In genomic region chr12:6608592-6609311, GRCh38 we compare ENCODE assay signal across 8 cellular contexts. TPM values are rescaled to one million over a fixed set of nuclear protein-coding genes. Genes with fewer than 3 reads are reported as not detected.
DNase-seq lines count a peak whose midpoint lies in the region; ATAC-seq, FAIRE-seq and TF ChIP-seq lines count a peak whose summit lies in the region.

No MANE protein-coding gene starts in this region.

- H3K27ac Mint-ChIP-seq in naive thymus-derived CD8-positive, alpha-beta T cell = no peak overlapping the region
- H3K27ac Mint-ChIP-seq in immature natural killer cell = no peak overlapping the region

- TF ChIP-seq CTCF in ascending aorta (IDR thresholded peaks at IDR 0.05) = no peak

- no peak for TF ChIP-seq RAD21 in Ishikawa (IDR thresholded peaks at IDR 0.05; ENCODE audit: low read depth)

- peak overlapping the region; percentile 73 to 99 for H3K27ac ChIP-seq in ascending aorta

- no peaks in the 10 kb centered on the region for H3K27me3 ChIP-seq in ascending aorta

- POLR2A ChIA-PET in naive thymus-derived CD8-positive, alpha-beta T cell (lab: Charles Lee) = interaction anchor here (0.6 to 1.9 kb wide), 9 partner anchors 12 to 279 kb away, joined by 3 to 15 read pairs (median 4); partner anchors contain the start of genes ACRBP, NOP2, SPSB2 and ZNF384

- no peaks in the 10 kb centered on the region for H3K27me3 Mint-ChIP-seq in naive thymus-derived CD8-positive, alpha-beta T cell
- peaks cover 6 to 19% (median 16%) of the 10 kb centered on the region in 3 donors for H3K27me3 Mint-ChIP-seq in immature natural killer cell (ENCODE audit: low read depth in 3 of 3)

- peaks cover 25 to 32% of the 10 kb centered on the region in 2 donors for H3K4me1 ChIP-seq in ascending aorta

- intact Hi-C loops in ascending aorta (cut with DNase I) = loop anchor here (5.0 kb wide), 2 partner anchors 219 to 244 kb away; partner anchors contain the start of genes CDCA3, P3H3 and USP5

- peak; percentile 12 to 18 for DNase-seq in AML-193 (lab: John Stamatoyannopoulos, UW)
- DNase-seq in ascending aorta (ENCODE audit: low spot score in 2 of 2) = no peak
- peak in 7 of 10 donors; percentile 14 to 73 (median 43) for DNase-seq in naive thymus-derived CD8-positive, alpha-beta T cell
- no peak for DNase-seq in activated gamma-delta T cell treated with Interleukin-2 at 50 U/mL for 16 hours
- no peak for DNase-seq in frontal cortex (ENCODE audit: low spot score in 2 of 2)
- no peak for DNase-seq in ACHN
- no peak for DNase-seq in immature natural killer cell

- peak; percentile 6 to 8 for ATAC-seq in naive thymus-derived CD8-positive, alpha-beta T cell

- in situ Hi-C loops in ACHN (cut with HindIII; ENCODE audit: low pct_ligation_motif_present, low pct_unique_long_range_greater_than_20kb, low sequenced_read_pairs) = no loop called here

- H3K36me3 ChIP-seq in ascending aorta = no peaks in the 10 kb centered on the region

- no peak overlapping the region for H3K4me3 ChIP-seq in ascending aorta

- no peaks in the 10 kb centered on the region for H3K36me3 Mint-ChIP-seq in naive thymus-derived CD8-positive, alpha-beta T cell
- no peaks in the 10 kb centered on the region for H3K36me3 Mint-ChIP-seq in immature natural killer cell

- no peak for FAIRE-seq in frontal cortex (lab: Jason Lieb, UNC)

- peaks cover 38 to 60% (median 52%) of the 10 kb centered on the region in 4 donors for H3K4me1 Mint-ChIP-seq in naive thymus-derived CD8-positive, alpha-beta T cell
- peaks cover 44 to 48% of the 10 kb centered on the region in 2 donors for H3K4me1 Mint-ChIP-seq in immature natural killer cell

- no peaks in the 10 kb centered on the region for H3K9me3 ChIP-seq in ascending aorta

- H3K9me3 Mint-ChIP-seq in naive thymus-derived CD8-positive, alpha-beta T cell = no peaks in the 10 kb centered on the region
- no peaks in the 10 kb centered on the region for H3K9me3 Mint-ChIP-seq in immature natural killer cell

- H3K4me3 Mint-ChIP-seq in naive thymus-derived CD8-positive, alpha-beta T cell = no peak overlapping the region
- no peak overlapping the region for H3K4me3 Mint-ChIP-seq in immature natural killer cell

- TF ChIP-seq EP300 in Ishikawa (IDR thresholded peaks at IDR 0.05; ENCODE audit: borderline replicate concordance) = no peak

TF ChIP-seq in Ishikawa, 13 proteins besides CTCF, POLR2A, EP300 and RAD21:
- no peak for TF ChIP-seq REST (IDR thresholded peaks at IDR 0.05; ENCODE audit: low read depth)
- peak; percentile 12; the same call in 1 of the 2 replicates for TF ChIP-seq MAX (IDR thresholded peaks at IDR 0.05)

RNA-seq across cellular contexts. Expression of gene CHD4, which starts 1.6 kb away (rescaled TPM):
- total RNA-seq in ascending aorta (185 TPM), frontal cortex (201 TPM)
- 100 to 1,000 TPM; 296 to 308 TPM for total RNA-seq in naive thymus-derived CD8-positive, alpha-beta T cell
- polyA plus RNA-seq in naive thymus-derived CD8-positive, alpha-beta T cell = 10 to 100 TPM; 31.4 to 57.3 (median 56.9) TPM
- 10 to 100 TPM; 13.6 to 59.5 (median 20.7) TPM for polyA plus RNA-seq in immature natural killer cell

RNA-seq across cellular contexts. Expression of gene LPAR5, which starts 27.0 kb away (rescaled TPM):
- total RNA-seq in ascending aorta (0.21 TPM), frontal cortex (0.41 TPM)
- 10 to 100 TPM; 16.6 to 18.9 TPM for total RNA-seq in naive thymus-derived CD8-positive, alpha-beta T cell
- polyA plus RNA-seq in naive thymus-derived CD8-positive, alpha-beta T cell = 10 to 100 TPM in 2 of 3 donors, 1 to 10 TPM in 1; 7.9 to 14.2 (median 12.2) TPM
- 10 to 100 TPM in 2 of 3 donors, 1 to 10 TPM in 1; 9.6 to 36.1 (median 11.6) TPM for polyA plus RNA-seq in immature natural killer cell

RNA-seq across cellular contexts. Expression of gene ACRBP, which starts 38.5 kb away (rescaled TPM):
- total RNA-seq in ascending aorta = 10.6 TPM
- total RNA-seq in naive thymus-derived CD8-positive, alpha-beta T cell = 10 to 100 TPM; 13.8 to 14.3 TPM
- polyA plus RNA-seq in naive thymus-derived CD8-positive, alpha-beta T cell = under 1 TPM in 2 of 3 donors, not detected in 1; 0.43 to 0.50 TPM
- total RNA-seq in frontal cortex = 0.41 TPM
- polyA plus RNA-seq in immature natural killer cell = 10 to 100 TPM in 1 of 3 donors, 1 to 10 TPM in 1, not detected in 1; 4.2 to 10.2 TPM

RNA-seq across cellular contexts. Expression of gene NOP2, which starts 40.7 kb away (rescaled TPM):
- total RNA-seq in ascending aorta (77.4 TPM), frontal cortex (9.4 TPM)
- 100 to 1,000 TPM in 1 of 2 experiments, 10 to 100 TPM in 1; 99.2 to 104 TPM for total RNA-seq in naive thymus-derived CD8-positive, alpha-beta T cell
- polyA plus RNA-seq in naive thymus-derived CD8-positive, alpha-beta T cell = 10 to 100 TPM; 23.6 to 41.7 (median 24.7) TPM
- 10 to 100 TPM; 11.3 to 30.8 (median 18.0) TPM for polyA plus RNA-seq in immature natural killer cell

RNA-seq across cellular contexts. Expression of gene IFFO1, which starts 52.9 kb away (rescaled TPM):
- total RNA-seq in ascending aorta (35.0 TPM), frontal cortex (4.9 TPM)
- 10 to 100 TPM; 40.9 to 45.9 TPM for total RNA-seq in naive thymus-derived CD8-positive, alpha-beta T cell
- 10 to 100 TPM in 1 of 3 donors, 1 to 10 TPM in 2; 3.7 to 10.8 (median 4.4) TPM for polyA plus RNA-seq in naive thymus-derived CD8-positive, alpha-beta T cell
- 10 to 100 TPM in 1 of 3 donors, 1 to 10 TPM in 2; 1.9 to 13.0 (median 3.1) TPM for polyA plus RNA-seq in immature natural killer cell

Comparison
In these comparisons a context has a peak if more than half of its experiments do, and no peak if none do; other contexts are left out.
1. DNase-seq: peak in AML-193 (2 of 2) and naive thymus-derived CD8-positive, alpha-beta T cell (7 of 10); none in ascending aorta (0 of 2), activated gamma-delta T cell treated with Interleukin-2 at 50 U/mL for 16 hours (single experiment), frontal cortex (0 of 2), ACHN (single experiment) and immature natural killer cell (0 of 3).
2. RNA of gene LPAR5, which starts 27.0 kb away (total RNA-seq): 16.6 to 18.9 TPM in naive thymus-derived CD8-positive, alpha-beta T cell; 0.41 TPM in frontal cortex (single experiment) and 0.21 TPM in ascending aorta (single experiment); every median in the first group is over 10 times any median in the second.